Comparison of ENCODE assay signal across 21 cellular contexts in the genomic region with DNA sequence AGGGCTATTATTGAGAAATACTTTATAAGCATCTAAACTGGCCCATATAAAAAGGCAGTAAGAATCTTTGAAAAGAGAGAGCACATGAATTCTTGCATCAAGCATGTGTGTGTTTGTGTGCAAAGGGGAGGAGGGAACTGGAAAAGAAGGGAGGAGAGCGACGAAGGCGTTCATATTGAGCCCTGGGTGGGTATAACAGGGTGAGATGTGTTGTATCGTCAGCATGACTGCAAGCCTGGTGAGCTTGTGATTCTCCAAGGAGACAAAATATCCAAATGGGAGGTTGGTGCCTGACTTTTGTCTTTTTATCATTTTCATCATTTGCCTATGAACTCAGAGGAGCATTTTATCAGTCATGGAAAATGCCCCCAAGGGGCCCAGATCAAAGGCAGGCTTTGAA.
DNase-seq lines count a peak whose midpoint lies in the region; ATAC-seq and TF ChIP-seq lines count a peak whose summit lies in the region.
"Had no signal": no experiment of that assay in that cellular context is flagged by ENCODE, and none has a peak within 500 bp of the region (broad histone marks: within the 10 kb centered on the region; RNA-seq: fewer than 3 reads in every experiment).

No MANE protein-coding gene starts in this region.

- ATAC-seq in SK-N-SH treated with all-trans-retinoic acid at 6 μM for 48 hours, result no peak
- no peak for ATAC-seq in GM18517 (IDR thresholded peaks at IDR 0.05; ENCODE audit: unreplicated experiment)
- ATAC-seq: CD8-positive, alpha-beta T cell; GM12878 had no signal

- H3K9me3 ChIP-seq in SK-N-SH (no peaks in the 10 kb centered on the region), neuron (ENCODE audit: low read length) (no peaks in the 10 kb centered on the region)
- H3K9me3 ChIP-seq: BLaER1, Caco-2, HAP-1 had no signal

- CTCF ChIA-PET in SK-N-SH (lab: Yijun Ruan, JAX), result interaction anchor here (0.6 to 6.4 kb wide), 11 partner anchors 10 to 612 kb away, joined by 3 to 28 read pairs (median 3); no protein-coding TSS in a partner anchor

- POLR2A ChIA-PET in SK-N-SH (lab: Yijun Ruan, JAX), result no interaction called here

- no peaks in the 10 kb centered on the region for H3K9me2 ChIP-seq in SK-N-SH

- H3K27me3 ChIP-seq in SK-N-SH (ENCODE audit: insufficient read depth) (no peaks in the 10 kb centered on the region), neuron (ENCODE audit: insufficient read depth, low read length) (no peaks in the 10 kb centered on the region)
- H3K27me3 ChIP-seq: BLaER1 had no signal

- peaks cover 7% of the 10 kb centered on the region for H3F3A ChIP-seq in SK-N-SH (replicated peaks; ENCODE audit: insufficient read depth)

- no peak overlapping the region for H3K9ac ChIP-seq in SK-N-SH
- H3K9ac ChIP-seq: BLaER1 had no signal

- DNase-seq in SK-N-SH (no peak), NCI-H526 treated with DMSO at 0.1 percent for 48 hours (lab: John Stamatoyannopoulos, UW) (peak; percentile 19), NCI-H748 treated with DMSO at 0.1 percent for 48 hours (lab: John Stamatoyannopoulos, UW) (no peak), SHP77 treated with DMSO at 0.1 percent for 48 hours (lab: John Stamatoyannopoulos, UW) (no peak)
- DNase-seq: Caco-2; CD4-positive, CD25-positive, alpha-beta regulatory T cell; CD8-positive, alpha-beta T cell; DMS 273 treated with DMSO at 0.1 percent for 48 hours; DMS79; EL; GDM1; GOT3; HFFc6 had no signal

- H3K79me2 ChIP-seq in SK-N-SH (ENCODE audit: insufficient read depth), result no peaks in the 10 kb centered on the region

- no peak for TF ChIP-seq RAD21 in SK-N-SH (IDR thresholded peaks at IDR 0.05; ENCODE audit: low read length)

- H3K36me3 ChIP-seq in SK-N-SH (replicated peaks in 1 of 2; ENCODE audit: control insufficient read depth in 1 of 2, insufficient read depth in 2 of 2, low read length in 1 of 2) (no peaks in the 10 kb centered on the region), neuron (ENCODE audit: insufficient read depth, low read length) (no peaks in the 10 kb centered on the region)
- H3K36me3 ChIP-seq: BLaER1, HAP-1 had no signal

- peak overlapping the region in 1 of 2 experiments; percentile 76; a peak in 1 of 4 replicates for H3K27ac ChIP-seq in SK-N-SH (ENCODE audit: low read depth in 2 of 2, low read length in 1 of 2)
- H3K27ac ChIP-seq: 22Rv1, BLaER1, C4-2B had no signal

- WGBS in SK-N-SH (ENCODE audit: low lambda C conversion rate), result 90% methylated on average over 4 of the region's 4 CpGs

- no peaks in the 10 kb centered on the region for H4K20me1 ChIP-seq in SK-N-SH (ENCODE audit: insufficient read depth)
- H4K20me1 ChIP-seq: BLaER1 had no signal

- H3K4me1 ChIP-seq in SK-N-SH (ENCODE audit: control insufficient read depth in 1 of 2, insufficient read depth in 2 of 2, low read depth in 1 of 2, low read length in 1 of 2) (peaks cover 0 to 22% of the 10 kb centered on the region in 2 experiments; a peak in 2 of 4 replicates), neuron (ENCODE audit: insufficient read depth, low read length) (peaks cover 17% of the 10 kb centered on the region)
- H3K4me1 ChIP-seq: BLaER1, Caco-2 had no signal

- no peak overlapping the region for H3K4me3 ChIP-seq in SK-N-SH (ENCODE audit: low read depth in 2 of 2, low read length in 1 of 2)
- no peak overlapping the region for H3K4me3 ChIP-seq in neuron (ENCODE audit: low read length)
- H3K4me3 ChIP-seq: BLaER1, GM12878, HAP-1 had no signal

- H2AFZ ChIP-seq in SK-N-SH (ENCODE audit: low read depth) (peak overlapping the region; percentile 79; the same call in 1 of the 2 replicates), neuron (ENCODE audit: low read depth, low read length) (peak overlapping the region; percentile 43)

- H3K4me2 ChIP-seq in SK-N-SH, result no peak overlapping the region
- H3K4me2 ChIP-seq: BLaER1 had no signal

- TF ChIP-seq EP300 in SK-N-SH (IDR thresholded peaks at IDR 0.05; ENCODE audit: borderline replicate concordance in 1 of 2, low read depth in 1 of 2, low read length in 1 of 2), result no peak

- TF ChIP-seq CTCF in SK-N-SH (IDR thresholded peaks at IDR 0.05), result no peak

TF ChIP-seq in SK-N-SH, 30 proteins besides CTCF, POLR2A, EP300 and RAD21 (continues in another document):
- no peak for TF ChIP-seq SMC3 (IDR thresholded peaks at IDR 0.05; ENCODE audit: low read depth, low read length)
- TF ChIP-seq USF1 (IDR thresholded peaks at IDR 0.05; ENCODE audit: borderline replicate concordance, low read depth), result no peak
- no peak for TF ChIP-seq TAF1 (IDR thresholded peaks at IDR 0.05; ENCODE audit: borderline replicate concordance, low read depth, low read length)
- no peak for TF ChIP-seq GATA2 (CRISPR knock-in tag; IDR thresholded peaks at IDR 0.05)
- no peak for TF ChIP-seq NFIC (IDR thresholded peaks at IDR 0.05; ENCODE audit: borderline replicate concordance)
- no peak for TF ChIP-seq RFX5 (IDR thresholded peaks at IDR 0.05; ENCODE audit: low read length)
- TF ChIP-seq MXI1 (IDR thresholded peaks at IDR 0.05; ENCODE audit: low read depth, low read length), result no peak
- no peak for TF ChIP-seq ELF1 (IDR thresholded peaks at IDR 0.05)
- TF ChIP-seq RCOR1 (IDR thresholded peaks at IDR 0.05; ENCODE audit: low read length), result no peak
- TF ChIP-seq IRF3 (IDR thresholded peaks at IDR 0.05; ENCODE audit: low read depth, low read length), result no peak
- TF ChIP-seq TCF12 (IDR thresholded peaks at IDR 0.05), result no peak
- TF ChIP-seq, protein P1, sequence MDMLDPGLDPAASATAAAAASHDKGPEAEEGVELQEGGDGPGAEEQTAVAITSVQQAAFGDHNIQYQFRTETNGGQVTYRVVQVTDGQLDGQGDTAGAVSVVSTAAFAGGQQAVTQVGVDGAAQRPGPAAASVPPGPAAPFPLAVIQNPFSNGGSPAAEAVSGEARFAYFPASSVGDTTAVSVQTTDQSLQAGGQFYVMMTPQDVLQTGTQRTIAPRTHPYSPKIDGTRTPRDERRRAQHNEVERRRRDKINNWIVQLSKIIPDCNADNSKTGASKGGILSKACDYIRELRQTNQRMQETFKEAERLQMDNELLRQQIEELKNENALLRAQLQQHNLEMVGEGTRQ (IDR thresholded peaks at IDR 0.05; ENCODE audit: borderline replicate concordance, low read depth, low read length), result no peak

TF ChIP-seq in SK-N-SH treated with all-trans-retinoic acid at 6 μM for 48 hours, 23 proteins besides CTCF, POLR2A, EP300 and RAD21:
- TF ChIP-seq ZFP30 (CRISPR knock-in tag; IDR thresholded peaks at IDR 0.05) (no peak), GLIS3 (CRISPR knock-in tag; IDR thresholded peaks at IDR 0.05) (no peak), ZNF70 (CRISPR knock-in tag; IDR thresholded peaks at IDR 0.05) (no peak), PPARA (CRISPR knock-in tag; IDR thresholded peaks at IDR 0.05; ENCODE audit: borderline replicate concordance) (no peak), PATZ1 (CRISPR knock-in tag; IDR thresholded peaks at IDR 0.05; ENCODE audit: borderline replicate concordance) (no peak), RARB (CRISPR knock-in tag; IDR thresholded peaks at IDR 0.05) (no peak), ZNF565 (CRISPR knock-in tag; conservative IDR thresholded peaks at IDR 0.05; ENCODE audit: low read depth) (no peak), ZFP3 (CRISPR knock-in tag; IDR thresholded peaks at IDR 0.05) (no peak), ISL1 (CRISPR knock-in tag; IDR thresholded peaks at IDR 0.05) (no peak), ESRRG (CRISPR knock-in tag; IDR thresholded peaks at IDR 0.05) (no peak), CSDC2 (CRISPR knock-in tag; IDR thresholded peaks at IDR 0.05) (no peak), SNAI2 (CRISPR knock-in tag; IDR thresholded peaks at IDR 0.05) (no peak), ZNF8 (CRISPR knock-in tag; IDR thresholded peaks at IDR 0.05) (no peak)
